Comparison of ENCODE assay signal across 1 cellular context in the genomic region with DNA sequence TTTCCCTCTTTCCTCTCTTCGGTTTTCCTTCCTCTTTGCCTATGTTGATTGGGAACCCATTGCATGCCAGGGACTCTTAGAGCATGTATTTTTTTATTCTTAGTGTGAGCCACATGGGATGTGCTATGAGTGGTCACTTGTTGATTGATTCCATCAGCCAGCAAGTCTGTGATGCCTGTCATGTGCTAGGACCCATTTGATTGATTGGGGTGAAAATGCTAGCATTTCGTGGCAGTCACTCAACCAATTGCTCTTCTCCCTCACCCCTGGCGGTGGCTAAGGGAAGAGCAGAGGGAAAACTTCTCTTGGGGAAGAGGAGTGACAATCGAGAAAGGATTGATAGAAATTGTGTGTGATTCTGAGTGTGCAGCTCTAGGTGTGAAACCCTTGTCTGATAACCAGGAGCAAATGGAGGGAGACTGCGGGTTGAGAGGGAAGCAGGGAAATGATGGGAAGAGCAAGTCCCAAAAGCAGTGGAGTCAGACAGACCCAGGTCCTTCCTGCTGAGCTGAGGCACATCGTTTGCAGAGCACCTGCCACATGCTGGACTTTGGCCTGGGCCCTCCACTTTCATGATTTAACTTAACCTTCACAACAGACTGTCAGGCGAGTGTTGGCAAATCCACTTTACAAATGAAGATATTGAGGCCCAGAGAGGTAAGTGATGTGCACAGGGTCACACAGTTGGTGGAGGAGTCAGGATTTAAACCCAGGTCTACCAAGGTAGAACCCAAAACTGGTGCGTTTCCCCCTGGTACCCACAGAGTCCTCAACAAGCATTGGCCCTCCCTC.
TF ChIP-seq lines count a peak whose summit lies in the region.

No MANE protein-coding gene starts in this region.

TF ChIP-seq in GM23338, 12 proteins besides CTCF, POLR2A, EP300 and RAD21 (continued from another document):
- TF ChIP-seq ZNF462 (CRISPR knock-in tag; IDR thresholded peaks at IDR 0.05) (no peak), CREB1 (CRISPR knock-in tag; IDR thresholded peaks at IDR 0.05; ENCODE audit: low read depth) (no peak), REST (IDR thresholded peaks at IDR 0.05; ENCODE audit: unreplicated experiment) (no peak), JUNB (IDR thresholded peaks at IDR 0.05; ENCODE audit: unreplicated experiment) (no peak)
